In genomic region chr19:47651132-47651531, GRCh38 we compare ENCODE assay signal across 1 cellular context.
A peak's percentile ranks its signal among the peaks of the same experiment; 100 is the strongest.
TF ChIP-seq lines count a peak whose summit lies in the region.

No MANE protein-coding gene starts in this region.

TF ChIP-seq in HEK293, 187 proteins besides CTCF, POLR2A, EP300 and RAD21:
- TF ChIP-seq ZNF513 (tag by site-specific recombination; IDR thresholded peaks at IDR 0.05) (no peak), ZNF623 (tag by site-specific recombination; IDR thresholded peaks at IDR 0.05) (peak; percentile 60)
